Comparison of ENCODE assay signal across 34 cellular contexts in the genomic region with DNA sequence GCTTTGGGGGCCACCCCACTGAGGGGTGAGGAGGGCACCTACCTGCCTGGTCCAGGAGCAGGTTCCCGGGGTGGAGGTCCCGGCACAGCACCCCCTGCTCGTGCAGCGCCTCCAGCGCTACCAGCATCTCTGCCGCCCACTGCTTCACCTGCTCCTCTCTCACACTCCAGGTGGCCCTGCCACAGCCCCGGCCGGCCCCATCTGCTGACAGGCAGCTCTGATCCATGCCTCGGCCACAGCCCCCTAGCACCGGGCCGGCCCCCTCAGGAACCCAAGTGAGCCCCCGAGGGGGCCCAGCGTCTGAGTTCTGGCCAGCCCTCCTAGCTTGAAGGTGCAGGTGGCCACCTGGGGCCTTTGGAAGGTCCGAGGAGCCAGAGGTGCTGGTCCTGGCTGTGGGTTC. TPM values are rescaled to one million over a fixed set of nuclear protein-coding genes. Genes with fewer than 3 reads are reported as not detected.
"Had no signal": no experiment of that assay in that cellular context is flagged by ENCODE, and none has a peak within 500 bp of the region (broad histone marks: within the 10 kb centered on the region; RNA-seq: fewer than 3 reads in every experiment).

No MANE protein-coding gene starts in this region.

- H3K36me3 Mint-ChIP-seq: activated CD8-positive, alpha-beta memory T cell treated with anti-CD3 and anti-CD28 coated beads, Interleukin-2, amount 10 ng/mL, durations not matched to agents 7 days and 5 days; activated naive CD4-positive, alpha-beta T cell treated with anti-CD3 and anti-CD28 coated beads, Interleukin-2, amount 50 U/mL, for 24 hours had no signal

- DNase-seq: activated CD4-positive, alpha-beta memory T cell treated with anti-CD3 and anti-CD28 coated beads, Interleukin-2, amount 10 ng/mL, durations not matched to agents 7 days and 5 days; activated CD4-positive, alpha-beta T cell treated with anti-CD3 and anti-CD28 coated beads for 1 hour; activated CD4-positive, alpha-beta T cell treated with anti-CD3 and anti-CD28 coated beads for 48 hours; activated CD4-positive, CD25-positive, alpha-beta regulatory T cell; activated CD8-positive, alpha-beta memory T cell treated with anti-CD3 and anti-CD28 coated beads for 24 hours; activated CD8-positive, alpha-beta memory T cell treated with anti-CD3 and anti-CD28 coated beads, Interleukin-2, amount 10 ng/mL, durations not matched to agents 7 days and 5 days; activated CD8-positive, alpha-beta memory T cell treated with anti-CD3 and anti-CD28 coated beads, Interleukin-2, amount 50 U/mL, for 48 hours; activated gamma-delta T cell; activated naive CD4-positive, alpha-beta T cell treated with Interleukin-2 at 50 U/mL for 16 hours; activated naive CD8-positive, alpha-beta T cell treated with anti-CD3 and anti-CD28 coated beads, Interleukin-2, amount 10 ng/mL, durations not matched to agents 7 days and 5 days; amygdala; KG1; NCI-H1105; NCI-H1417 treated with DMSO at 0.1 percent for 48 hours; NCI-H187 treated with DMSO at 0.1 percent for 48 hours; NCI-H2081 treated with DMSO at 0.1 percent for 48 hours; NCI-H226; NCI-H446 treated with DMSO at 0.1 percent for 48 hours; NCI-H524 treated with DMSO at 0.1 percent for 48 hours; SHP77; SJCRH30; T1000; WERI-Rb-1 had no signal

- H3K9me3 ChIP-seq: ascending aorta, SJCRH30 had no signal

- ATAC-seq: activated CD8-positive, alpha-beta memory T cell treated with anti-CD3 and anti-CD28 coated beads, Interleukin-2, amount 10 ng/mL, durations not matched to agents 7 days and 5 days; Panc1 had no signal

- H3K4me1 Mint-ChIP-seq: activated CD8-positive, alpha-beta memory T cell treated with anti-CD3 and anti-CD28 coated beads, Interleukin-2, amount 10 ng/mL, durations not matched to agents 7 days and 5 days had no signal

- H3K27ac ChIP-seq: ascending aorta, cardiac muscle cell, SJCRH30, SK-N-MC, WERI-Rb-1 had no signal

- H3K9me3 Mint-ChIP-seq: activated CD4-positive, alpha-beta memory T cell treated with anti-CD3 and anti-CD28 coated beads, Interleukin-2, amount 10 ng/mL, durations not matched to agents 7 days and 5 days; activated naive CD4-positive, alpha-beta T cell treated with anti-CD3 and anti-CD28 coated beads, Interleukin-2, amount 50 U/mL, for 24 hours; activated naive CD8-positive, alpha-beta T cell treated with anti-CD3 and anti-CD28 coated beads, Interleukin-2, amount 10 ng/mL, durations not matched to agents 7 days and 5 days; activated T-helper 2 cell treated with anti-CD3 and anti-CD28 coated beads, Interferon-gamma antibody, Interleukin-2, Interleukin-4, amounts not matched to agents 10 μg/mL and 5 μg/mL and 100 μg/mL, durations not matched to agents 14 hours and 24 hours and 36 hours; central memory CD8-positive, alpha-beta T cell had no signal

- H3K36me3 ChIP-seq: cardiac muscle cell had no signal

- H3K4me1 ChIP-seq: ascending aorta had no signal

- H3K27me3 Mint-ChIP-seq: activated CD4-positive, alpha-beta memory T cell treated with anti-CD3 and anti-CD28 coated beads, Interleukin-2, amount 10 ng/mL, durations not matched to agents 7 days and 5 days; activated CD8-positive, alpha-beta memory T cell treated with anti-CD3 and anti-CD28 coated beads, Interleukin-2, amount 10 ng/mL, durations not matched to agents 7 days and 5 days; activated naive CD4-positive, alpha-beta T cell treated with anti-CD3 and anti-CD28 coated beads, Interleukin-2, amount 50 U/mL, for 24 hours; activated naive CD8-positive, alpha-beta T cell treated with anti-CD3 and anti-CD28 coated beads, Interleukin-2, amount 10 ng/mL, durations not matched to agents 7 days and 5 days; central memory CD8-positive, alpha-beta T cell had no signal

- H3K27me3 ChIP-seq: ascending aorta, cardiac muscle cell, SJCRH30 had no signal

- H3K27ac Mint-ChIP-seq: activated CD4-positive, alpha-beta memory T cell treated with anti-CD3 and anti-CD28 coated beads, Interleukin-2, amount 10 ng/mL, durations not matched to agents 7 days and 5 days; activated CD8-positive, alpha-beta memory T cell treated with anti-CD3 and anti-CD28 coated beads, Interleukin-2, amount 10 ng/mL, durations not matched to agents 7 days and 5 days; activated naive CD4-positive, alpha-beta T cell treated with anti-CD3 and anti-CD28 coated beads, Interleukin-2, amount 50 U/mL, for 24 hours; activated naive CD8-positive, alpha-beta T cell treated with anti-CD3 and anti-CD28 coated beads, Interleukin-2, amount 10 ng/mL, durations not matched to agents 7 days and 5 days; activated T-helper 2 cell treated with anti-CD3 and anti-CD28 coated beads, Interferon-gamma antibody, Interleukin-2, Interleukin-4, amounts not matched to agents 10 μg/mL and 5 μg/mL and 100 μg/mL, durations not matched to agents 14 hours and 24 hours and 36 hours had no signal

- H3K4me3 ChIP-seq: ascending aorta, cardiac muscle cell, SJCRH30, SK-N-MC had no signal

- H3K4me3 Mint-ChIP-seq: activated CD4-positive, alpha-beta memory T cell treated with anti-CD3 and anti-CD28 coated beads, Interleukin-2, amount 10 ng/mL, durations not matched to agents 7 days and 5 days; activated CD8-positive, alpha-beta memory T cell treated with anti-CD3 and anti-CD28 coated beads, Interleukin-2, amount 10 ng/mL, durations not matched to agents 7 days and 5 days; activated naive CD4-positive, alpha-beta T cell treated with anti-CD3 and anti-CD28 coated beads, Interleukin-2, amount 50 U/mL, for 24 hours; activated naive CD8-positive, alpha-beta T cell treated with anti-CD3 and anti-CD28 coated beads, Interleukin-2, amount 10 ng/mL, durations not matched to agents 7 days and 5 days; central memory CD8-positive, alpha-beta T cell had no signal

RNA-seq across cellular contexts. Expression of gene PROX2, which starts 33.6 kb away (rescaled TPM):
- total RNA-seq: activated CD4-positive, alpha-beta memory T cell treated with anti-CD3 and anti-CD28 coated beads, Interleukin-2, amount 10 ng/mL, durations not matched to agents 7 days and 5 days; ascending aorta; cardiac muscle cell; LHCN-M2; RPMI7951; SJCRH30; T-helper 2 cell treated with Interferon-gamma antibody and Interleukin-4, amounts not matched to agents 100 ng/mL and 5 ng/mL, for 36 hours had no signal
- polyA plus RNA-seq: adipose tissue had no signal
